Comparison of ENCODE assay signal across 8 cellular contexts in genomic region chr7:42235734-42236133, GRCh38. TPM values are rescaled to one million over a fixed set of nuclear protein-coding genes. Genes with fewer than 3 reads are reported as not detected.
A peak's percentile ranks its signal among the peaks of the same experiment; 100 is the strongest.
DNase-seq lines count a peak whose midpoint lies in the region; ATAC-seq and TF ChIP-seq lines count a peak whose summit lies in the region.

No MANE protein-coding gene starts in this region.

- ATAC-seq in GM19035 (IDR thresholded peaks at IDR 0.05; ENCODE audit: unreplicated experiment) = no peak

- no peak overlapping the region for H3K27ac ChIP-seq in SJSA1

- TF ChIP-seq CTCF in foreskin fibroblast (IDR thresholded peaks at IDR 0.05; ENCODE audit: low read depth, low read length) (no peak), retinal pigment epithelial cell (conservative IDR thresholded peaks at IDR 0.05; ENCODE audit: low read depth, low read length) (no peak)

- H3K4me3 ChIP-seq in SJSA1 = peak overlapping the region; percentile 86
- H3K4me3 ChIP-seq in foreskin fibroblast (ENCODE audit: low read depth in 1 of 2, low read length in 2 of 2) = peak overlapping the region; percentile 76 to 88
- H3K4me3 ChIP-seq in retinal pigment epithelial cell (ENCODE audit: low read length) = peak overlapping the region; percentile 74

- no peaks in the 10 kb centered on the region for H3K9me3 ChIP-seq in ES-I3 (ENCODE audit: control insufficient read depth, insufficient read depth, low read length)
- H3K9me3 ChIP-seq in SJSA1 (replicated peaks) = no peaks in the 10 kb centered on the region

- no peaks in the 10 kb centered on the region for H3K36me3 ChIP-seq in ES-I3 (ENCODE audit: insufficient read depth, low read length)
- 0 out of 2 replicates have a peak, but pooled peaks cover 3% of the 10 kb centered on the region for H3K36me3 ChIP-seq in SJSA1

- DNase-seq in SJSA1 (ENCODE audit: low read depth in 1 of 2, low spot score in 2 of 2) = no peak
- peak in 1 of 2 donors; percentile 37 for DNase-seq in foreskin fibroblast
- DNase-seq in retinal pigment epithelial cell (ENCODE audit: low read depth) = no peak
- no peak for DNase-seq in NOMO-1 treated with DMSO at 0.1 percent for 48 hours (lab: John Stamatoyannopoulos, UW; ENCODE audit: unreplicated experiment)
- no peak for DNase-seq in hippocampal formation (lab: John Stamatoyannopoulos, UW)
- DNase-seq in pons (ENCODE audit: low spot score) = no peak

- H3K27me3 ChIP-seq in SJSA1 (replicated peaks) = no peaks in the 10 kb centered on the region

- H3K4me1 ChIP-seq in ES-I3 (ENCODE audit: insufficient read depth, low read length) (peaks cover 47% of the 10 kb centered on the region), SJSA1 (replicated peaks) (peaks cover 47% of the 10 kb centered on the region)

- H3K9ac ChIP-seq in ES-I3 (ENCODE audit: low read depth, low read length) = peak overlapping the region; percentile 80; the same call in 1 of the 2 replicates

RNA-seq across cellular contexts. Expression of gene GLI3, which starts 1.3 kb away (rescaled TPM):
- total RNA-seq in SJSA1 (2014; rRNA removed; shearing (Covaris generic)) = 0.91 and 1.7 TPM in 2 replicates
